Comparison of ENCODE assay signal across 8 cellular contexts in the genomic region with DNA sequence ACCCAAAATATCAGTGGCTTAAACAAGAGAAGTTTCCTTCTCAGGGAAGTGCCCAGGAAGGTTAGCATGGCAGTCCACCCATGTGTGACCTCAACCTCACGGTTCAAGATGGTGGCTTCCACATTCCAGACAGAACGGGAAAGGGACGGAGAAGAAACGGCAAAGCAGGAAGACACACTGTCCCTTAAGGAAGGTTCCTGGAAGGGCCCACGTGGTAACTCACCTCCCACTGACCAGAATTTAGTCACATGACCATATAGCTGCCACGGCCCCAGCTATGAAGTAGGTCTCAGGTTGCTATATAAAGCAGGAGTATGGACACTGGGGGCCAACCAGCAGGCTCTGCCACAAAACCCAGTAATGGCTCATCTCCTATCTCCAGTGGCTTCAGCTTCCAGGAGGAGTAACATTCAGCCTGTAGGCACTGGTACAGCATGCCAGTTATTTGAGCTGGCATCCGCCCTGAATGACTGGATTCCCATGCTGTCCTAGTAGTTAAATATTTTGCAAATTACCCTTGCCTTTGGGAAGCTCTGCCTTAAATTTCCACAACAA.
DNase-seq lines count a peak whose midpoint lies in the region; ATAC-seq and TF ChIP-seq lines count a peak whose summit lies in the region.

No MANE protein-coding gene starts in this region.

- DNase-seq in DND-41 (no peak), RPMI7951 (ENCODE audit: low read depth) (peak; percentile 88), epithelial cell of esophagus (ENCODE audit: low read depth) (peak; percentile 70), psoas muscle (no peak), NOMO-1 treated with dmso at 0.1 percent for 144 hours (lab: John Stamatoyannopoulos, UW; ENCODE audit: unreplicated experiment) (no peak), lower leg skin (ENCODE audit: low spot score in 2 of 2) (no peak)
- no peak for DNase-seq in activated effector memory CD4-positive, alpha-beta T cell treated with Interleukin-2 at 50 U/mL for 16 hours

- H3K27ac ChIP-seq in DND-41 (ENCODE audit: low read length) (peak overlapping the region; percentile 80), psoas muscle (peak overlapping the region; percentile 74)

- H3K9me3 ChIP-seq in DND-41 (ENCODE audit: insufficient read depth, low read length, severe bottlenecking) (no peaks in the 10 kb centered on the region), psoas muscle (no peaks in the 10 kb centered on the region)

- H3K36me3 ChIP-seq in DND-41 (ENCODE audit: insufficient read depth, low read length) (peaks cover 3% of the 10 kb centered on the region; the same call in 1 of the 2 replicates), psoas muscle (ENCODE audit: insufficient read depth in 1 of 2, low read depth in 1 of 2) (no peaks in the 10 kb centered on the region)

- intact Hi-C loops in psoas muscle (cut with DNase I) = no loop called here
- intact Hi-C loops in lower leg skin (cut with DNase I; ENCODE audit: low total_unique reads) = no loop called here

- H3K27me3 ChIP-seq in DND-41 (ENCODE audit: insufficient read depth, low read length, poor library complexity) (no peaks in the 10 kb centered on the region), psoas muscle (ENCODE audit: insufficient read depth in 3 of 3, low read length in 2 of 3) (no peaks in the 10 kb centered on the region)

- no peaks in the 10 kb centered on the region for H4K20me1 ChIP-seq in DND-41 (ENCODE audit: insufficient read depth, low read length)

- 38 to 80% (median 41%) methylated on average over 7 of the region's 7 CpGs for WGBS in psoas muscle, 3 donors
- 51 to 61% methylated on average over 7 of the region's 7 CpGs for WGBS in lower leg skin, 2 donors

- peaks cover 98% of the 10 kb centered on the region for H3K79me2 ChIP-seq in DND-41 (ENCODE audit: insufficient read depth, low read length)

- H3K4me1 ChIP-seq in DND-41 (ENCODE audit: insufficient read depth, low read length) (peaks cover 95% of the 10 kb centered on the region), psoas muscle (peaks cover 86% of the 10 kb centered on the region)

- H2AFZ ChIP-seq in DND-41 (ENCODE audit: low read depth, low read length) = no peak overlapping the region; the same call in 1 of the 2 replicates

- H3K4me3 ChIP-seq in DND-41 (ENCODE audit: low read depth in 1 of 2, low read length in 2 of 2) (no peak overlapping the region; a peak in 1 of 4 replicates), epithelial cell of esophagus (ENCODE audit: low read length) (no peak overlapping the region), psoas muscle (no peak overlapping the region), lower leg skin (ENCODE audit: low read depth, poor library complexity, severe bottlenecking) (no peak overlapping the region)

- peak overlapping the region; percentile 56 for H3K9ac ChIP-seq in DND-41 (ENCODE audit: low read depth, low read length)

- TF ChIP-seq CTCF in DND-41 (IDR thresholded peaks at IDR 0.05; ENCODE audit: borderline replicate concordance, extremely low read depth, low read length, poor library complexity, severe bottlenecking) (no peak), epithelial cell of esophagus (IDR thresholded peaks at IDR 0.05; ENCODE audit: insufficient read depth, low read depth, low read length, missing control alignments) (no peak), psoas muscle (IDR thresholded peaks at IDR 0.05) (no peak), lower leg skin (IDR thresholded peaks at IDR 0.05) (no peak)

- ATAC-seq in DND-41 (ENCODE audit: insufficient read depth, low read depth) (no peak), psoas muscle (peak; percentile 43 to 52 (median 47)), HG02840 (IDR thresholded peaks at IDR 0.05; ENCODE audit: low FRiP score, unreplicated experiment) (no peak)

- peak overlapping the region; percentile 56 for H3K4me2 ChIP-seq in DND-41 (ENCODE audit: insufficient read depth, low read length)

- TF ChIP-seq POLR2A in lower leg skin (IDR thresholded peaks at IDR 0.05) = no peak

Comparison
In these comparisons a context has a peak if more than half of its experiments do, and no peak if none do; other contexts are left out.
1. ATAC-seq: peak in psoas muscle (4 of 4); none in DND-41 (single experiment) and HG02840 (single experiment).
2. DNase-seq: peak in RPMI7951 (single experiment) and epithelial cell of esophagus (single experiment); none in DND-41 (single experiment), psoas muscle (0 of 2), activated effector memory CD4-positive, alpha-beta T cell treated with Interleukin-2 at 50 U/mL for 16 hours (single experiment), NOMO-1 treated with dmso at 0.1 percent for 144 hours (single experiment) and lower leg skin (0 of 2).